In the genomic region with DNA sequence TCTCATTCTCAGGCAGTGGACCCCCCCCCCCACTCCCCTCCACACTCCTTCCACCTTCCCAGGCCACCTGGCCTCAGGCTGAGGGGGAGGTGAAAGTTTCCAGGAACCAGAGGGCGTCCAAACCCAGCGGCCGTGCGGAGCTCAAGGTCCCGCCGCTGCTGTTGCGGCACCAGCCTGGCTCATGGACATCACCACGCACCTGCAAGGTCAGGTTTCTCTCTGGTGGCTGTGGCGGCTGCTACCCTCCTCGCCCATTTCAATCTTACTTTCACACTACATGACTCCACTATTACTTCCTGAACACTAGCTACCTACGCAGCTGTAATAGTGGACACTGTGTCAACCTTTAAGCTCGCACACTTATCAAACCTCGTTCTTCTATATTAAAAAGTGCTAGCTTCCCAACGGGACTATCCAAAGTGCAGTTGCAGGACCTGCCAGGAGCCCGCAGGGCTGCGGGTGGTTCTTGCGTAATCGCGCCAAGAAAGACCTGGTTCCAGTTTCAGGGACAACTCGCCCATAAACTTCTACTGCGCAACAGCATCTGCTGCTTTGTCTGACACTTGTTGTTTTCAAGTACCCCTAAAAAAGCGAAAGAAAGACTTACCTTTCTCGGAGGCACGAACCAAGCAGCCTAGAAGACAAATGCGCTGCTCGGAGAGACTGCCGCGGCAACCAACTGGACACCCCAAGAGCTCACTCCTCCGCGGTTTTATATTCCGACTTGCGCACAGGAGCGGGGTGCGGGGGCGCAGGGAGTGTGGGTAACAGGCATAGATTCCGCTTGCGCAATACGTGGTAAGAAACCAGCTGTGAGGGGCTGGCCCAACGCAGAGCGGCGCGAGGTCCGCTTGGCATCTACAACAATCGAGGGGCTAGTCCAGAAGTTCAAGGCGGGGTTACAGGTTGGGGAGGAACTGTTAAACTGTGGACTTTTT, we compare ENCODE assay signal across 1 cellular context.
A peak's percentile ranks its signal among the peaks of the same experiment; 100 is the strongest.
TF ChIP-seq lines count a peak whose summit lies in the region.

A gene with protein sequence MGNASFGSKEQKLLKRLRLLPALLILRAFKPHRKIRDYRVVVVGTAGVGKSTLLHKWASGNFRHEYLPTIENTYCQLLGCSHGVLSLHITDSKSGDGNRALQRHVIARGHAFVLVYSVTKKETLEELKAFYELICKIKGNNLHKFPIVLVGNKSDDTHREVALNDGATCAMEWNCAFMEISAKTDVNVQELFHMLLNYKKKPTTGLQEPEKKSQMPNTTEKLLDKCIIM (minus strand): TSS at position 687 of the 938 bp plus-strand sequence. CDS start 3,330 bp downstream, outside the sequence.

TF ChIP-seq in H1, 55 proteins besides CTCF, POLR2A, EP300 and RAD21:
- TF ChIP-seq EGR1 (IDR thresholded peaks at IDR 0.05; ENCODE audit: borderline replicate concordance, low read depth, low read length) (no peak), MAFK (IDR thresholded peaks at IDR 0.05; ENCODE audit: low read depth, low read length) (no peak), TEAD4 (IDR thresholded peaks at IDR 0.05; ENCODE audit: low read depth, low read length) (no peak), ASH2L (IDR thresholded peaks at IDR 0.05; ENCODE audit: low read length) (no peak), CEBPB (IDR thresholded peaks at IDR 0.05; ENCODE audit: low read depth, low read length) (peak; percentile 92), BACH1 (IDR thresholded peaks at IDR 0.05; ENCODE audit: low read length) (no peak), KDM4A (IDR thresholded peaks at IDR 0.05; ENCODE audit: low read depth, low read length, severe bottlenecking) (peak; percentile 32), SUZ12 (IDR thresholded peaks at IDR 0.05; ENCODE audit: low read length) (peak; percentile 32), SRF (IDR thresholded peaks at IDR 0.05; ENCODE audit: low read depth, low read length) (no peak), CREB1 (IDR thresholded peaks at IDR 0.05) (no peak), MAX (IDR thresholded peaks at IDR 0.05) (no peak), CHD2 (IDR thresholded peaks at IDR 0.05; ENCODE audit: low read length) (no peak), RBBP5 (IDR thresholded peaks at IDR 0.05; ENCODE audit: borderline replicate concordance, low read depth, low read length) (no peak), EZH2 (IDR thresholded peaks at IDR 0.05; ENCODE audit: low read depth, low read length, severe bottlenecking) (peak; percentile 52), BRCA1 (IDR thresholded peaks at IDR 0.05; ENCODE audit: low read depth, low read length) (no peak), YY1 (IDR thresholded peaks at IDR 0.05; ENCODE audit: low read depth, low read length) (no peak), JUN (IDR thresholded peaks at IDR 0.05; ENCODE audit: low read depth, low read length) (no peak), CBX5 (IDR thresholded peaks at IDR 0.05; ENCODE audit: low read depth, low read length) (no peak), RNF2 (IDR thresholded peaks at IDR 0.05; ENCODE audit: borderline replicate concordance, low read depth, low read length, missing control alignments, poor library complexity, severe bottlenecking) (peak; percentile 38), SP4 (IDR thresholded peaks at IDR 0.05; ENCODE audit: low read length) (no peak), TAF7 (optimal IDR thresholded peaks at IDR 0.05; ENCODE audit: borderline replicate concordance, low read depth, low read length) (no peak), SP1 (IDR thresholded peaks at IDR 0.05; ENCODE audit: low read depth, low read length) (no peak), CBX8 (IDR thresholded peaks at IDR 0.05; ENCODE audit: borderline replicate concordance, low read depth, low read length) (no peak), POLR2AphosphoS5 (IDR thresholded peaks at IDR 0.05; ENCODE audit: low read depth, low read length) (no peak), BCL11A (IDR thresholded peaks at IDR 0.05; ENCODE audit: low read depth in 2 of 2, low read length in 2 of 2) (no peak)
- TF ChIP-seq, protein P1, sequence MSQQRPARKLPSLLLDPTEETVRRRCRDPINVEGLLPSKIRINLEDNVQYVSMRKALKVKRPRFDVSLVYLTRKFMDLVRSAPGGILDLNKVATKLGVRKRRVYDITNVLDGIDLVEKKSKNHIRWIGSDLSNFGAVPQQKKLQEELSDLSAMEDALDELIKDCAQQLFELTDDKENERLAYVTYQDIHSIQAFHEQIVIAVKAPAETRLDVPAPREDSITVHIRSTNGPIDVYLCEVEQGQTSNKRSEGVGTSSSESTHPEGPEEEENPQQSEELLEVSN (IDR thresholded peaks at IDR 0.05), result no peak
- TF ChIP-seq, protein P2, sequence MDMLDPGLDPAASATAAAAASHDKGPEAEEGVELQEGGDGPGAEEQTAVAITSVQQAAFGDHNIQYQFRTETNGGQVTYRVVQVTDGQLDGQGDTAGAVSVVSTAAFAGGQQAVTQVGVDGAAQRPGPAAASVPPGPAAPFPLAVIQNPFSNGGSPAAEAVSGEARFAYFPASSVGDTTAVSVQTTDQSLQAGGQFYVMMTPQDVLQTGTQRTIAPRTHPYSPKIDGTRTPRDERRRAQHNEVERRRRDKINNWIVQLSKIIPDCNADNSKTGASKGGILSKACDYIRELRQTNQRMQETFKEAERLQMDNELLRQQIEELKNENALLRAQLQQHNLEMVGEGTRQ (IDR thresholded peaks at IDR 0.05; ENCODE audit: low read length), result no peak
TF ChIP-seq in H1: peak in this region for 5.
